8 cellular contexts compared by ENCODE assay signal in the genomic region with DNA sequence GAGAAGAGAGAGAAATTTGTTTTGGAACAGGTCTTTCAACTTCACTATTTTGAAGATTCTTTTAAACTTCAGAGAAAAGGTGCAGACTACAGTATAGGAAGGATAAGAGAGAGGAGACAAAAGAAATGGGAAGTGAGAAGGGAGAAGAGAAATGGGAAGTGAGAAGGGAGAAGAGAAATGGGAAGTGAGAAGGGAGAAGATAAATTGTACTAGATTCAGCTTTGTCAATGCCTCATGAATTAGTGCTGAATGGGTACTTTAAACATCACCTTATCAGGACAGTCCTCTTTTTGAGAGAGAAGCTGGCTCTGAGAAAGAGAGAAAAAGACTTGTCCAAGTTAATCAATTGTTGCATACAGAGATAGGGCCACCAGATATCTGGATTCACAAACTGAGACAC. TPM values are rescaled to one million over a fixed set of nuclear protein-coding genes. Genes with fewer than 3 reads are reported as not detected.
DNase-seq lines count a peak whose midpoint lies in the region; ATAC-seq and TF ChIP-seq lines count a peak whose summit lies in the region.

No MANE protein-coding gene starts in this region.

- peaks cover 50% of the 10 kb centered on the region for H3K27me3 ChIP-seq in left ventricle myocardium inferior (ENCODE audit: low read depth)
- H3K27me3 ChIP-seq in RWPE2 (ENCODE audit: insufficient read depth, poor library complexity, severe bottlenecking) = no peaks in the 10 kb centered on the region
- peaks cover 6% of the 10 kb centered on the region; the same call in 1 of the 2 replicates for H3K27me3 ChIP-seq in iPS DF 6.9 (ENCODE audit: control insufficient read depth, insufficient read depth, low read length)
- peaks cover 0 to 28% (median 2%) of the 10 kb centered on the region in 5 donors for H3K27me3 ChIP-seq in subcutaneous abdominal adipose tissue (ENCODE audit: control insufficient read depth in 5 of 5, insufficient read depth in 4 of 5, low read length in 5 of 5)

- H3K9me3 ChIP-seq in left ventricle myocardium inferior (replicated peaks) = no peaks in the 10 kb centered on the region
- no peaks in the 10 kb centered on the region for H3K9me3 ChIP-seq in RWPE2 (ENCODE audit: severe bottlenecking)
- no peaks in the 10 kb centered on the region for H3K9me3 ChIP-seq in iPS DF 6.9 (ENCODE audit: control insufficient read depth, insufficient read depth, low read length)
- H3K9me3 ChIP-seq in subcutaneous abdominal adipose tissue (ENCODE audit: control insufficient read depth in 5 of 5, low read length in 5 of 5) = no peaks in the 10 kb centered on the region

- H3K9ac ChIP-seq in subcutaneous abdominal adipose tissue (ENCODE audit: low read length in 5 of 5) = no peak overlapping the region

- ATAC-seq in Right ventricle myocardium inferior = no peak
- no peak for ATAC-seq in RWPE2 (ENCODE audit: low read depth)

- intact Hi-C loops in left ventricle myocardium inferior (cut with micrococcal nuclease) (no loop called here), Right ventricle myocardium inferior (cut with DNase I) (loop anchor here (5.0 kb wide), 2 partner anchors 78 to 152 kb away; no protein-coding TSS in a partner anchor)

- H3K4me3 ChIP-seq in left ventricle myocardium inferior (peak overlapping the region; percentile 89), RWPE2 (ENCODE audit: severe bottlenecking) (peak overlapping the region; percentile 50), iPS DF 6.9 (ENCODE audit: low read length) (peak overlapping the region; percentile 67; the same call in 1 of the 2 replicates), subcutaneous abdominal adipose tissue (ENCODE audit: low read depth in 1 of 5, low read length in 5 of 5) (peak overlapping the region; percentile 67 to 86 (median 75))

- DNase-seq in left ventricle myocardium inferior (no peak), Right ventricle myocardium inferior (ENCODE audit: missing footprints) (no peak), RWPE2 (ENCODE audit: low spot score) (no peak), iPS DF 6.9 (ENCODE audit: low read depth, low spot score) (no peak), HEK293T (ENCODE audit: extremely low spot score) (no peak), retina (no peak), NCI-H2196 treated with DMSO at 0.1 percent for 48 hours (lab: John Stamatoyannopoulos, UW; ENCODE audit: unreplicated experiment) (no peak)

- H3K27ac ChIP-seq in left ventricle myocardium inferior (replicated peaks) = no peak overlapping the region
- no peak overlapping the region for H3K27ac ChIP-seq in RWPE2 (ENCODE audit: poor library complexity, severe bottlenecking)
- H3K27ac ChIP-seq in iPS DF 6.9 (ENCODE audit: low read length) = no peak overlapping the region
- H3K27ac ChIP-seq in subcutaneous abdominal adipose tissue (ENCODE audit: low read depth, low read length) = no peak overlapping the region

- POLR2A ChIA-PET in HEK293T (lab: Yijun Ruan, JAX) = no interaction called here

- TF ChIP-seq CTCF in left ventricle myocardium inferior (IDR thresholded peaks at IDR 0.05; ENCODE audit: borderline replicate concordance) (no peak), RWPE2 (IDR thresholded peaks at IDR 0.05; ENCODE audit: poor library complexity, severe bottlenecking) (no peak)

- H3K4me1 ChIP-seq in left ventricle myocardium inferior (peaks cover 21% of the 10 kb centered on the region), RWPE2 (ENCODE audit: insufficient read depth, poor library complexity, severe bottlenecking) (peaks cover 12% of the 10 kb centered on the region), iPS DF 6.9 (ENCODE audit: control insufficient read depth, insufficient read depth, low read length) (peaks cover 1% of the 10 kb centered on the region; the same call in 1 of the 2 replicates), subcutaneous abdominal adipose tissue (ENCODE audit: control insufficient read depth in 5 of 5, insufficient read depth in 5 of 5, low read length in 5 of 5) (peaks cover 0 to 19% (median 16%) of the 10 kb centered on the region in 5 donors)

- no peaks in the 10 kb centered on the region for H3K36me3 ChIP-seq in left ventricle myocardium inferior
- no peaks in the 10 kb centered on the region for H3K36me3 ChIP-seq in RWPE2 (ENCODE audit: low read depth)
- H3K36me3 ChIP-seq in iPS DF 6.9 (ENCODE audit: control insufficient read depth, insufficient read depth, low read length) = no peaks in the 10 kb centered on the region
- H3K36me3 ChIP-seq in subcutaneous abdominal adipose tissue (ENCODE audit: control insufficient read depth in 5 of 5, insufficient read depth in 5 of 5, low read length in 5 of 5) = no peaks in the 10 kb centered on the region

- CTCF ChIA-PET in HEK293T (lab: Yijun Ruan, JAX) = interaction anchor here (0.5 kb wide), 1 partner anchor 73 kb away, joined by 3 read pairs; no protein-coding TSS in a partner anchor

TF ChIP-seq in HEK293T, 16 proteins besides CTCF, POLR2A, EP300 and RAD21:
- TF ChIP-seq ARNT (IDR thresholded peaks at IDR 0.05) = no peak
- TF ChIP-seq SUZ12 (IDR thresholded peaks at IDR 0.05) = no peak
- TF ChIP-seq LEF1 (IDR thresholded peaks at IDR 0.05; ENCODE audit: borderline replicate concordance) = no peak
- no peak for TF ChIP-seq ELF4 (IDR thresholded peaks at IDR 0.05)
- no peak for TF ChIP-seq SP1 (IDR thresholded peaks at IDR 0.05)
- no peak for TF ChIP-seq HDGF (IDR thresholded peaks at IDR 0.05; ENCODE audit: borderline replicate concordance)
- no peak for TF ChIP-seq FOXM1 (IDR thresholded peaks at IDR 0.05; ENCODE audit: borderline replicate concordance)

RNA-seq across cellular contexts. Expression of a gene that starts 1.0 kb away (rescaled TPM):
- 0.82 TPM for total RNA-seq in left ventricle myocardium inferior
- 1.3 TPM for total RNA-seq in Right ventricle myocardium inferior
